Comparison of ENCODE assay signal across 10 cellular contexts in genomic region chr6:104940238-104940880, GRCh38. TPM values are rescaled to one million over a fixed set of nuclear protein-coding genes. Genes with fewer than 3 reads are reported as not detected.
DNase-seq lines count a peak whose midpoint lies in the region; ATAC-seq and TF ChIP-seq lines count a peak whose summit lies in the region.
"Had no signal": no experiment of that assay in that cellular context is flagged by ENCODE, and none has a peak within 500 bp of the region (broad histone marks: within the 10 kb centered on the region; RNA-seq: fewer than 3 reads in every experiment).

No MANE protein-coding gene starts in this region.

- no peak overlapping the region for H3K27ac Mint-ChIP-seq in T-helper 2 cell treated with Interferon-gamma antibody and Interleukin-4, amounts not matched to agents 5 μg/mL and 100 μg/mL, for 36 hours

- no peak for DNase-seq in T-helper 2 cell treated with Interferon-gamma antibody and Interleukin-4, amounts not matched to agents 5 μg/mL and 100 μg/mL, for 36 hours (ENCODE audit: low spot score)
- no peak for DNase-seq in T-helper 2 cell
- DNase-seq in brain microvascular endothelial cell = no peak
- DNase-seq in skeletal muscle cell (ENCODE audit: low read depth) = no peak
- no peak for DNase-seq in central memory CD4-positive, alpha-beta T cell
- no peak for DNase-seq in mucosa of descending colon
- DNase-seq: 8988T, NCI-H2029 had no signal

- peaks cover 18% of the 10 kb centered on the region; the same call in 1 of the 2 replicates for H3K4me1 ChIP-seq in iPS-20b (ENCODE audit: insufficient read depth, low read length)
- H3K4me1 ChIP-seq in mucosa of descending colon (ENCODE audit: low read depth) = no peaks in the 10 kb centered on the region

- H3K27me3 Mint-ChIP-seq in T-helper 2 cell treated with Interferon-gamma antibody and Interleukin-4, amounts not matched to agents 5 μg/mL and 100 μg/mL, for 36 hours (ENCODE audit: low read depth) = peaks cover 37% of the 10 kb centered on the region

- H3K4me3 Mint-ChIP-seq in T-helper 2 cell treated with Interferon-gamma antibody and Interleukin-4, amounts not matched to agents 5 μg/mL and 100 μg/mL, for 36 hours = peak overlapping the region; percentile 12

- H3K27me3 ChIP-seq in brain microvascular endothelial cell (replicated peaks) = peaks cover 25% of the 10 kb centered on the region
- H3K27me3 ChIP-seq in iPS-20b (ENCODE audit: insufficient read depth, low read length) = no peaks in the 10 kb centered on the region

- no peak for TF ChIP-seq CTCF in brain microvascular endothelial cell (IDR thresholded peaks at IDR 0.05; ENCODE audit: low read depth, low read length, missing control alignments)
- no peak for TF ChIP-seq CTCF in mucosa of descending colon (IDR thresholded peaks at IDR 0.05)

- intact Hi-C loops in mucosa of descending colon (cut with DNase I, micrococcal nuclease) = no loop called here

- peaks cover 2% of the 10 kb centered on the region for H3K36me3 Mint-ChIP-seq in T-helper 2 cell treated with Interferon-gamma antibody and Interleukin-4, amounts not matched to agents 5 μg/mL and 100 μg/mL, for 36 hours (ENCODE audit: low read depth)

- no peaks in the 10 kb centered on the region for H3K9me3 ChIP-seq in iPS-20b (ENCODE audit: insufficient read depth, low read depth, low read length)
- no peaks in the 10 kb centered on the region for H3K9me3 ChIP-seq in mucosa of descending colon

- in situ Hi-C loops in brain microvascular endothelial cell (cut with HindIII; ENCODE audit: low pct_ligation_motif_present, low sequenced_read_pairs) = no loop called here

- H3K4me3 ChIP-seq in brain microvascular endothelial cell (ENCODE audit: low read depth, low read length) (peak overlapping the region; percentile 46), iPS-20b (ENCODE audit: low read length) (peak overlapping the region; percentile 92), skeletal muscle cell (ENCODE audit: low read depth, low read length) (peak overlapping the region; percentile 53), mucosa of descending colon (no peak overlapping the region)

- H3K9ac ChIP-seq in iPS-20b (ENCODE audit: low read depth, low read length) = peak overlapping the region; percentile 83; the same call in 1 of the 2 replicates

- peaks cover 8% of the 10 kb centered on the region for H3K4me1 Mint-ChIP-seq in T-helper 2 cell treated with Interferon-gamma antibody and Interleukin-4, amounts not matched to agents 5 μg/mL and 100 μg/mL, for 36 hours (ENCODE audit: low read depth)

- no peak overlapping the region for H3K27ac ChIP-seq in brain microvascular endothelial cell
- H3K27ac ChIP-seq in iPS-20b (ENCODE audit: low read length) = no peak overlapping the region

- H3K9me3 Mint-ChIP-seq in T-helper 2 cell treated with Interferon-gamma antibody and Interleukin-4, amounts not matched to agents 5 μg/mL and 100 μg/mL, for 36 hours = no peaks in the 10 kb centered on the region

- ATAC-seq in mucosa of descending colon = no peak
- ATAC-seq in HG03457 (IDR thresholded peaks at IDR 0.05; ENCODE audit: unreplicated experiment) = no peak

- H3K36me3 ChIP-seq in brain microvascular endothelial cell (replicated peaks) = no peaks in the 10 kb centered on the region
- no peaks in the 10 kb centered on the region for H3K36me3 ChIP-seq in iPS-20b (ENCODE audit: insufficient read depth, low read depth, low read length)
- H3K36me3 ChIP-seq in mucosa of descending colon (ENCODE audit: low read depth) = no peaks in the 10 kb centered on the region

RNA-seq across cellular contexts. Expression of gene LIN28B, which starts 16.5 kb away (rescaled TPM):
- total RNA-seq in mucosa of descending colon = not detected
